1 cellular context compared by ENCODE assay signal in the genomic region with DNA sequence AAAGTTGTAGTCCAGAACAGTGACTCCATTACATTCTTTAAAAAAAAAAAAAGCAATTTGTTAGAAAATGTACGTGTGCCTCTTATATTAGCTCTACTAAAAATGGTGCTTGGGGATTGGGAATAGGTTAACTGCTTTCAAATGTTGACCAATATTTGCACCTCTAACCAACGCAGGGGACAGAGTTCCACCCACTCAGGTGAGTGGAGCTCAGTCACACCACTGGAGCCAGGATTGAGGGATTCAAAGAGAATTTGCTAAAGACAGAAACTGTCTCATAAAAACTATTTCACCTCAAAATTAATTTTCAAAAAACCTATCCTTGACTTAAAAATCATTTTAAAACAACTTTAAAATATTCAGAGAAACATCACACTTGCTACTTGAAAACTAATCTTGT.
TF ChIP-seq lines count a peak whose summit lies in the region.

No MANE protein-coding gene starts in this region.

TF ChIP-seq in HEK293, 187 proteins besides CTCF, POLR2A, EP300 and RAD21 (continued from another document):
- TF ChIP-seq, protein P1, sequence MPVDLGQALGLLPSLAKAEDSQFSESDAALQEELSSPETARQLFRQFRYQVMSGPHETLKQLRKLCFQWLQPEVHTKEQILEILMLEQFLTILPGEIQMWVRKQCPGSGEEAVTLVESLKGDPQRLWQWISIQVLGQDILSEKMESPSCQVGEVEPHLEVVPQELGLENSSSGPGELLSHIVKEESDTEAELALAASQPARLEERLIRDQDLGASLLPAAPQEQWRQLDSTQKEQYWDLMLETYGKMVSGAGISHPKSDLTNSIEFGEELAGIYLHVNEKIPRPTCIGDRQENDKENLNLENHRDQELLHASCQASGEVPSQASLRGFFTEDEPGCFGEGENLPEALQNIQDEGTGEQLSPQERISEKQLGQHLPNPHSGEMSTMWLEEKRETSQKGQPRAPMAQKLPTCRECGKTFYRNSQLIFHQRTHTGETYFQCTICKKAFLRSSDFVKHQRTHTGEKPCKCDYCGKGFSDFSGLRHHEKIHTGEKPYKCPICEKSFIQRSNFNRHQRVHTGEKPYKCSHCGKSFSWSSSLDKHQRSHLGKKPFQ (tag by site-specific recombination; IDR thresholded peaks at IDR 0.05), result no peak
- TF ChIP-seq ZNF837 (tag by site-specific recombination; IDR thresholded peaks at IDR 0.05) (no peak), ZNF350 (tag by site-specific recombination; IDR thresholded peaks at IDR 0.05) (no peak), ZNF433 (tag by site-specific recombination; IDR thresholded peaks at IDR 0.05; ENCODE audit: low read depth) (no peak)
